Comparison of ENCODE assay signal across 10 cellular contexts in the genomic region with DNA sequence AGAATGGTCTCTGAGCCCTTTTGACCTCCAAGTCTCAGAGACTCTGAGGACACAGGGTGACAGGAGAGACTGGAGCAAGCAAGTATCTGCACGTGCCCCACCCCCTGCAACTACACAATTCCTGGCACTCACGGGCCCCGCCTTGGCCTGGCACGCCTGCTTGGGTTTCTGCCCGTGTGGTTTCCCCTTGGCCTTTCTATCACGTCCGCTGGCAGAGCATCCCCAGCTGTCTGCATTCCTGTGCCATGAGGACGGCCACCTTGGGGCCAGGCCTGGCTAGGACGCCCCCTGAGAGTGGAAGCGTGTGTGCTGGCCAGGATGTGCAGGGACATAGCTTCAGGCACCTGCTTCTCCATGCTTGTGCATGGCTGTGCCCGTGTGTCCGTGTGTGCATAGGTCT. TPM values are rescaled to one million over a fixed set of nuclear protein-coding genes. Genes with fewer than 3 reads are reported as not detected.
DNase-seq lines count a peak whose midpoint lies in the region; ATAC-seq and TF ChIP-seq lines count a peak whose summit lies in the region.
"Had no signal": no experiment of that assay in that cellular context is flagged by ENCODE, and none has a peak within 500 bp of the region (broad histone marks: within the 10 kb centered on the region; RNA-seq: fewer than 3 reads in every experiment).

No MANE protein-coding gene starts in this region.

- DNase-seq in PC-9 (peak; percentile 69 to 91), fibroblast of gingiva (ENCODE audit: low read depth) (peak; percentile 83), osteoblast (ENCODE audit: insufficient read length, low spot score, missing footprints) (peak; percentile 93), cerebellum (ENCODE audit: low spot score) (no peak), HuH-7 (ENCODE audit: low spot score) (no peak), midbrain (lab: John Stamatoyannopoulos, UW) (no peak)
- DNase-seq: NCI-H2081; stimulated activated naive CD4-positive, alpha-beta T cell treated with Interleukin-2 at 50 U/mL for 16 hours had no signal

- H3K79me2 ChIP-seq in PC-9 (ENCODE audit: low read depth): no peaks in the 10 kb centered on the region
- no peaks in the 10 kb centered on the region for H3K79me2 ChIP-seq in osteoblast (ENCODE audit: insufficient read depth, low read length)

- H3K9me2 ChIP-seq in PC-9 (ENCODE audit: insufficient read depth): no peaks in the 10 kb centered on the region

- H2AFZ ChIP-seq in PC-9 (no peak overlapping the region), osteoblast (ENCODE audit: low read length) (no peak overlapping the region)

- H3K27me3 ChIP-seq in PC-9 (ENCODE audit: insufficient read depth, low read depth) (no peaks in the 10 kb centered on the region), osteoblast (ENCODE audit: insufficient read depth, low read length) (no peaks in the 10 kb centered on the region)

- no peak for ATAC-seq in HG03139 (IDR thresholded peaks at IDR 0.05; ENCODE audit: unreplicated experiment)

- intact Hi-C loops in PC-9 (cut with micrococcal nuclease; ENCODE audit: unreplicated experiment): loop anchor here (2.0 to 10.0 kb wide), 3 partner anchors 14 to 634 kb away; partner anchors contain the start of genes CITED4 and EDN2

- H3K9me3 ChIP-seq in PC-9 (ENCODE audit: insufficient read depth, low read depth): no peaks in the 10 kb centered on the region
- H3K9me3 ChIP-seq in osteoblast (ENCODE audit: low read depth, low read length): no peaks in the 10 kb centered on the region

- POLR2A ChIA-PET in PC-9 (lab: Charles Lee; ENCODE audit: unreplicated experiment): interaction anchor here (0.6 to 1.0 kb wide), 2 partner anchors 16 to 788 kb away, joined by 3 to 6 read pairs; no protein-coding TSS in a partner anchor

- no peaks in the 10 kb centered on the region for H3K36me3 ChIP-seq in PC-9 (ENCODE audit: low read depth)
- H3K36me3 ChIP-seq in osteoblast (ENCODE audit: insufficient read depth, low read length): no peaks in the 10 kb centered on the region

- peak overlapping the region; percentile 84 for H3K27ac ChIP-seq in C4-2B
- H3K27ac ChIP-seq in PC-9: peak overlapping the region; percentile 67
- no peak overlapping the region for H3K27ac ChIP-seq in osteoblast (ENCODE audit: low read depth, low read length)

- BruUV-seq in PC-9 (replicated peaks; lab: Mats Ljungman, UMichigan): no TSS peak

- peaks cover 86% of the 10 kb centered on the region for H3K4me1 ChIP-seq in PC-9 (replicated peaks; ENCODE audit: insufficient read depth)
- H3K4me1 ChIP-seq in osteoblast (ENCODE audit: insufficient read depth, low read length): peaks cover 22% of the 10 kb centered on the region

- TF ChIP-seq CTCF in C4-2B (conservative IDR thresholded peaks at IDR 0.05) (no peak), PC-9 (conservative IDR thresholded peaks at IDR 0.05) (no peak), osteoblast (IDR thresholded peaks at IDR 0.05; ENCODE audit: extremely low read depth, low read depth, low read length) (no peak)

- H3K4me3 ChIP-seq in PC-9: no peak overlapping the region
- H3K4me3 ChIP-seq in osteoblast (ENCODE audit: insufficient read depth, low read length): no peak overlapping the region

- H3F3A ChIP-seq in PC-9 (ENCODE audit: insufficient read depth, low read depth): peaks cover 50% of the 10 kb centered on the region

- CTCF ChIA-PET in PC-9 (lab: Charles Lee): interaction anchor here (0.9 to 1.5 kb wide), 3 partner anchors 15 to 17 kb away, joined by 3 read pairs; no protein-coding TSS in a partner anchor

- H4K20me1 ChIP-seq in PC-9 (ENCODE audit: insufficient read depth) (no peaks in the 10 kb centered on the region), osteoblast (ENCODE audit: insufficient read depth, low read length) (no peaks in the 10 kb centered on the region)

- H3K4me2 ChIP-seq in PC-9 (peak overlapping the region; percentile 52), osteoblast (ENCODE audit: insufficient read depth, low read length) (no peak overlapping the region)

RNA-seq across cellular contexts. Expression of gene EDN2, which starts 14.3 kb away (rescaled TPM):
- total RNA-seq in PC-9 (2021) (0.43 and 0.48 TPM in 2 replicates), osteoblast (not detected in 2 replicates), cerebellum (not detected)

Comparison
In these comparisons a context has a peak if more than half of its experiments do, and no peak if none do; other contexts are left out.
1. DNase-seq: peak in PC-9 (2 of 2), fibroblast of gingiva (single experiment) and osteoblast (single experiment); none in cerebellum (single experiment), HuH-7 (single experiment) and midbrain (single experiment).